ENCODE assay signal across 1 cellular context in genomic region chr4:76830612-76831474, GRCh38.
TF ChIP-seq lines count a peak whose summit lies in the region.

No MANE protein-coding gene starts in this region.

TF ChIP-seq in HepG2, 621 proteins besides CTCF, POLR2A, EP300 and RAD21 (continued from another document and continues in another):
- TF ChIP-seq, protein P1, sequence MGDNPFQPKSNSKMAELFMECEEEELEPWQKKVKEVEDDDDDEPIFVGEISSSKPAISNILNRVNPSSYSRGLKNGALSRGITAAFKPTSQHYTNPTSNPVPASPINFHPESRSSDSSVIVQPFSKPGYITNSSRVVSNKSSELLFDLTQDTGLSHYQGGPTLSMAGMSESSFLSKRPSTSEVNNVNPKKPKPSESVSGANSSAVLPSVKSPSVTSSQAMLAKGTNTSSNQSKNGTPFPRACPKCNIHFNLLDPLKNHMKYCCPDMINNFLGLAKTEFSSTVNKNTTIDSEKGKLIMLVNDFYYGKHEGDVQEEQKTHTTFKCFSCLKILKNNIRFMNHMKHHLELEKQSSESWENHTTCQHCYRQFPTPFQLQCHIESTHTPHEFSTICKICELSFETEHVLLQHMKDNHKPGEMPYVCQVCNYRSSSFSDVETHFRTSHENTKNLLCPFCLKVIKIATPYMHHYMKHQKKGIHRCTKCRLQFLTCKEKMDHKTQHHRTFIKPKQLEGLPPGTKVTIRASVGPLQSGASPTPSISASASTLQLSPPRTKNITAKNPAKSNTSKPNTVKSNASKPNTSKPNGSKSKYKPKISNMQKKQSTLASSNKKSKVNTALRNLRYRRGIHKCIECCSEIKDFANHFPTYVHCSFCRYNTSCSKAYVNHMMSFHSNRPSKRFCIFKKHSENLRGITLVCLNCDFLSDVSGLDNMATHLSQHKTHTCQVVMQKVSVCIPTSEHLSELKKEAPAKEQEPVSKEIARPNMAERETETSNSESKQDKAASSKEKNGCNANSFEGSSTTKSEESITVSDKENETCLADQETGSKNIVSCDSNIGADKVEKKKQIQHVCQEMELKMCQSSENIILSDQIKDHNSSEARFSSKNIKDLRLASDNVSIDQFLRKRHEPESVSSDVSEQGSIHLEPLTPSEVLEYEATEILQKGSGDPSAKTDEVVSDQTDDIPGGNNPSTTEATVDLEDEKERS (CRISPR knock-in tag; IDR thresholded peaks at IDR 0.05) = no peak
- TF ChIP-seq, protein P2, sequence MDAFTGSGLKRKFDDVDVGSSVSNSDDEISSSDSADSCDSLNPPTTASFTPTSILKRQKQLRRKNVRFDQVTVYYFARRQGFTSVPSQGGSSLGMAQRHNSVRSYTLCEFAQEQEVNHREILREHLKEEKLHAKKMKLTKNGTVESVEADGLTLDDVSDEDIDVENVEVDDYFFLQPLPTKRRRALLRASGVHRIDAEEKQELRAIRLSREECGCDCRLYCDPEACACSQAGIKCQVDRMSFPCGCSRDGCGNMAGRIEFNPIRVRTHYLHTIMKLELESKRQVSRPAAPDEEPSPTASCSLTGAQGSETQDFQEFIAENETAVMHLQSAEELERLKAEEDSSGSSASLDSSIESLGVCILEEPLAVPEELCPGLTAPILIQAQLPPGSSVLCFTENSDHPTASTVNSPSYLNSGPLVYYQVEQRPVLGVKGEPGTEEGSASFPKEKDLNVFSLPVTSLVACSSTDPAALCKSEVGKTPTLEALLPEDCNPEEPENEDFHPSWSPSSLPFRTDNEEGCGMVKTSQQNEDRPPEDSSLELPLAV (CRISPR knock-in tag; conservative IDR thresholded peaks at IDR 0.05; ENCODE audit: low read depth) = no peak
- TF ChIP-seq ZNF788 (CRISPR knock-in tag; IDR thresholded peaks at IDR 0.05; ENCODE audit: borderline replicate concordance) (no peak; the same call in 1 of the 2 replicates), PRPF4 (IDR thresholded peaks at IDR 0.05; ENCODE audit: low read depth, low read length, poor library complexity, severe bottlenecking) (no peak), ZBTB25 (CRISPR knock-in tag; IDR thresholded peaks at IDR 0.05) (no peak), BRF2 (CRISPR knock-in tag; IDR thresholded peaks at IDR 0.05) (peak; percentile 67; the same call in 1 of the 2 replicates), MXI1 (IDR thresholded peaks at IDR 0.05; ENCODE audit: borderline replicate concordance, low read depth, low read length) (peak; percentile 56; the same call in 1 of the 3 replicates), RFXANK (CRISPR knock-in tag; IDR thresholded peaks at IDR 0.05) (no peak), ZBTB1 (CRISPR knock-in tag; IDR thresholded peaks at IDR 0.05; ENCODE audit: borderline replicate concordance) (no peak), ZNF549 (CRISPR knock-in tag; IDR thresholded peaks at IDR 0.05) (no peak), YY1 (IDR thresholded peaks at IDR 0.05; ENCODE audit: insufficient read depth, insufficient replicate concordance, low read depth, low read length) (no peak), ISL2 (CRISPR knock-in tag; IDR thresholded peaks at IDR 0.05) (peak; percentile 60; the same call in 1 of the 2 replicates), GATA4 (IDR thresholded peaks at IDR 0.05; ENCODE audit: borderline replicate concordance, low read depth) (no peak; the same call in 1 of the 2 replicates), YEATS2 (CRISPR knock-in tag; IDR thresholded peaks at IDR 0.05; ENCODE audit: borderline replicate concordance) (no peak), ZNF251 (CRISPR knock-in tag; IDR thresholded peaks at IDR 0.05) (no peak), FOXK1 (CRISPR knock-in tag; IDR thresholded peaks at IDR 0.05; ENCODE audit: borderline replicate concordance, low read depth) (peak; percentile 75; the same call in 1 of the 2 replicates), CC2D1A (CRISPR knock-in tag; IDR thresholded peaks at IDR 0.05) (no peak), ZNF335 (CRISPR knock-in tag; IDR thresholded peaks at IDR 0.05) (0 out of 2 replicates have a peak, but pooled peaks have one; percentile 42), BHLHE40 (IDR thresholded peaks at IDR 0.05; ENCODE audit: low read length) (no peak), KLF6 (CRISPR knock-in tag; IDR thresholded peaks at IDR 0.05) (peak; percentile 26; the same call in 1 of the 2 replicates), FUBP1 (CRISPR knock-in tag; IDR thresholded peaks at IDR 0.05; ENCODE audit: borderline replicate concordance) (no peak), ZNF136 (CRISPR knock-in tag; IDR thresholded peaks at IDR 0.05; ENCODE audit: low read depth) (no peak), MYC (CRISPR knock-in tag; IDR thresholded peaks at IDR 0.05; ENCODE audit: borderline replicate concordance) (no peak; the same call in 1 of the 2 replicates), PRMT3 (CRISPR knock-in tag; IDR thresholded peaks at IDR 0.05; ENCODE audit: borderline replicate concordance, low read depth) (no peak), CAMTA2 (CRISPR knock-in tag; IDR thresholded peaks at IDR 0.05; ENCODE audit: borderline replicate concordance) (no peak), RCOR2 (CRISPR knock-in tag; IDR thresholded peaks at IDR 0.05) (no peak), DZIP1 (CRISPR knock-in tag; IDR thresholded peaks at IDR 0.05) (no peak), ZFP36L1 (CRISPR knock-in tag; IDR thresholded peaks at IDR 0.05) (peak; percentile 77; the same call in 1 of the 2 replicates)
- TF ChIP-seq, protein P3, sequence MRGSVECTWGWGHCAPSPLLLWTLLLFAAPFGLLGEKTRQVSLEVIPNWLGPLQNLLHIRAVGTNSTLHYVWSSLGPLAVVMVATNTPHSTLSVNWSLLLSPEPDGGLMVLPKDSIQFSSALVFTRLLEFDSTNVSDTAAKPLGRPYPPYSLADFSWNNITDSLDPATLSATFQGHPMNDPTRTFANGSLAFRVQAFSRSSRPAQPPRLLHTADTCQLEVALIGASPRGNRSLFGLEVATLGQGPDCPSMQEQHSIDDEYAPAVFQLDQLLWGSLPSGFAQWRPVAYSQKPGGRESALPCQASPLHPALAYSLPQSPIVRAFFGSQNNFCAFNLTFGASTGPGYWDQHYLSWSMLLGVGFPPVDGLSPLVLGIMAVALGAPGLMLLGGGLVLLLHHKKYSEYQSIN (CRISPR knock-in tag; IDR thresholded peaks at IDR 0.05; ENCODE audit: borderline replicate concordance) = no peak
- TF ChIP-seq, protein P4, sequence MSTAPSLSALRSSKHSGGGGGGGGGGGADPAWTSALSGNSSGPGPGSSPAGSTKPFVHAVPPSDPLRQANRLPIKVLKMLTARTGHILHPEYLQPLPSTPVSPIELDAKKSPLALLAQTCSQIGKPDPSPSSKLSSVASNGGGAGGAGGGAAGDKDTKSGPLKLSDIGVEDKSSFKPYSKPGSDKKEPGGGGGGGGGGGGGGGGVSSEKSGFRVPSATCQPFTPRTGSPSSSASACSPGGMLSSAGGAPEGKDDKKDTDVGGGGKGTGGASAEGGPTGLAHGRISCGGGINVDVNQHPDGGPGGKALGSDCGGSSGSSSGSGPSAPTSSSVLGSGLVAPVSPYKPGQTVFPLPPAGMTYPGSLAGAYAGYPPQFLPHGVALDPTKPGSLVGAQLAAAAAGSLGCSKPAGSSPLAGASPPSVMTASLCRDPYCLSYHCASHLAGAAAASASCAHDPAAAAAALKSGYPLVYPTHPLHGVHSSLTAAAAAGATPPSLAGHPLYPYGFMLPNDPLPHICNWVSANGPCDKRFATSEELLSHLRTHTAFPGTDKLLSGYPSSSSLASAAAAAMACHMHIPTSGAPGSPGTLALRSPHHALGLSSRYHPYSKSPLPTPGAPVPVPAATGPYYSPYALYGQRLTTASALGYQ (CRISPR knock-in tag; IDR thresholded peaks at IDR 0.05) = 0 out of 2 replicates have a peak, but pooled peaks have one; percentile 35
- TF ChIP-seq, protein P5, sequence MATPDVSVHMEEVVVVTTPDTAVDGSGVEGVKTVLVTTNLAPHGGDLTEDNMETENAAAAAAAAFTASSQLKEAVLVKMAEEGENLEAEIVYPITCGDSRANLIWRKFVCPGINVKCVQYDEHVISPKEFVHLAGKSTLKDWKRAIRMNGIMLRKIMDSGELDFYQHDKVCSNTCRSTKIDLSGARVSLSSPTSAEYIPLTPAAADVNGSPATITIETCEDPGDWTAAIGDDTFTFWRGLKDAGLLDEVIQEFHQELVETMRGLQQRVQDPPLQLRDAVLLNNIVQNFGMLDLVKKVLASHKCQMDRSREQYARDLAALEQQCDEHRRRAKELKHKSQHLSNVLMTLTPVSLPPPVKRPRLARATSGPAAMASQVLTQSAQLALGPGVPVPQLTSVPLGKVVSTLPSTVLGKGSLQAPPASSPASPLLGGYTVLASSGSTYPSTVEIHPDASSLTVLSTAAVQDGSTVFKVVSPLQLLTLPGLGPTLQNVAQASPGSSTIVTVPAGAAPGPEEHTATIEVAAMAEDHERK (CRISPR knock-in tag; IDR thresholded peaks at IDR 0.05; ENCODE audit: low read depth) = no peak
- TF ChIP-seq, protein P6, sequence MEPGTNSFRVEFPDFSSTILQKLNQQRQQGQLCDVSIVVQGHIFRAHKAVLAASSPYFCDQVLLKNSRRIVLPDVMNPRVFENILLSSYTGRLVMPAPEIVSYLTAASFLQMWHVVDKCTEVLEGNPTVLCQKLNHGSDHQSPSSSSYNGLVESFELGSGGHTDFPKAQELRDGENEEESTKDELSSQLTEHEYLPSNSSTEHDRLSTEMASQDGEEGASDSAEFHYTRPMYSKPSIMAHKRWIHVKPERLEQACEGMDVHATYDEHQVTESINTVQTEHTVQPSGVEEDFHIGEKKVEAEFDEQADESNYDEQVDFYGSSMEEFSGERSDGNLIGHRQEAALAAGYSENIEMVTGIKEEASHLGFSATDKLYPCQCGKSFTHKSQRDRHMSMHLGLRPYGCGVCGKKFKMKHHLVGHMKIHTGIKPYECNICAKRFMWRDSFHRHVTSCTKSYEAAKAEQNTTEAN (CRISPR knock-in tag; conservative IDR thresholded peaks at IDR 0.05) = no peak
- TF ChIP-seq, protein P7, sequence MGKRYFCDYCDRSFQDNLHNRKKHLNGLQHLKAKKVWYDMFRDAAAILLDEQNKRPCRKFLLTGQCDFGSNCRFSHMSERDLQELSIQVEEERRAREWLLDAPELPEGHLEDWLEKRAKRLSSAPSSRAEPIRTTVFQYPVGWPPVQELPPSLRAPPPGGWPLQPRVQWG (CRISPR knock-in tag; IDR thresholded peaks at IDR 0.05; ENCODE audit: borderline replicate concordance, low read depth) = no peak
- TF ChIP-seq, protein P8, sequence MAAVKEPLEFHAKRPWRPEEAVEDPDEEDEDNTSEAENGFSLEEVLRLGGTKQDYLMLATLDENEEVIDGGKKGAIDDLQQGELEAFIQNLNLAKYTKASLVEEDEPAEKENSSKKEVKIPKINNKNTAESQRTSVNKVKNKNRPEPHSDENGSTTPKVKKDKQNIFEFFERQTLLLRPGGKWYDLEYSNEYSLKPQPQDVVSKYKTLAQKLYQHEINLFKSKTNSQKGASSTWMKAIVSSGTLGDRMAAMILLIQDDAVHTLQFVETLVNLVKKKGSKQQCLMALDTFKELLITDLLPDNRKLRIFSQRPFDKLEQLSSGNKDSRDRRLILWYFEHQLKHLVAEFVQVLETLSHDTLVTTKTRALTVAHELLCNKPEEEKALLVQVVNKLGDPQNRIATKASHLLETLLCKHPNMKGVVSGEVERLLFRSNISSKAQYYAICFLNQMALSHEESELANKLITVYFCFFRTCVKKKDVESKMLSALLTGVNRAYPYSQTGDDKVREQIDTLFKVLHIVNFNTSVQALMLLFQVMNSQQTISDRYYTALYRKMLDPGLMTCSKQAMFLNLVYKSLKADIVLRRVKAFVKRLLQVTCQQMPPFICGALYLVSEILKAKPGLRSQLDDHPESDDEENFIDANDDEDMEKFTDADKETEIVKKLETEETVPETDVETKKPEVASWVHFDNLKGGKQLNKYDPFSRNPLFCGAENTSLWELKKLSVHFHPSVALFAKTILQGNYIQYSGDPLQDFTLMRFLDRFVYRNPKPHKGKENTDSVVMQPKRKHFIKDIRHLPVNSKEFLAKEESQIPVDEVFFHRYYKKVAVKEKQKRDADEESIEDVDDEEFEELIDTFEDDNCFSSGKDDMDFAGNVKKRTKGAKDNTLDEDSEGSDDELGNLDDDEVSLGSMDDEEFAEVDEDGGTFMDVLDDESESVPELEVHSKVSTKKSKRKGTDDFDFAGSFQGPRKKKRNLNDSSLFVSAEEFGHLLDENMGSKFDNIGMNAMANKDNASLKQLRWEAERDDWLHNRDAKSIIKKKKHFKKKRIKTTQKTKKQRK (IDR thresholded peaks at IDR 0.05; ENCODE audit: low read length) = no peak
